31 cellular contexts compared by ENCODE assay signal in genomic region chr10:83357004-83357403, GRCh38.
"Had no signal": no experiment of that assay in that cellular context is flagged by ENCODE, and none has a peak within 500 bp of the region (broad histone marks: within the 10 kb centered on the region; RNA-seq: fewer than 3 reads in every experiment).

No MANE protein-coding gene starts in this region.

- H3K27ac ChIP-seq: adrenal gland, ascending aorta, body of pancreas, brain microvascular endothelial cell, breast epithelium, cardiac muscle cell had no signal

- ATAC-seq: activated naive CD4-positive, alpha-beta T cell treated with anti-CD3 and anti-CD28 coated beads, Interleukin-2, amount 50 U/mL, for 72 hours; activated naive CD8-positive, alpha-beta T cell treated with anti-CD3 and anti-CD28 coated beads, Interleukin-2, amount 50 U/mL, for 24 hours; activated T-cell treated with anti-CD3 and anti-CD28 coated beads, Interleukin-2, amount 50 U/mL, for 4 hours; activated T-cell treated with anti-CD3 and anti-CD28 coated beads, Interleukin-2, amount 50 U/mL, for 72 hours; activated T-helper 17 cell treated with anti-CD3 and anti-CD28 coated beads, Interleukin-2, amount 50 U/mL, for 72 hours; body of pancreas had no signal

- H3K36me3 ChIP-seq: adrenal gland, ascending aorta, brain microvascular endothelial cell, breast epithelium, cardiac muscle cell had no signal

- H3K9me3 ChIP-seq: adrenal gland, body of pancreas had no signal

- H3K4me1 ChIP-seq: adrenal gland, ascending aorta, body of pancreas, breast epithelium had no signal

- H3K4me3 ChIP-seq: adrenal gland, ascending aorta, body of pancreas, breast epithelium, cardiac muscle cell had no signal

- DNase-seq: activated effector memory CD4-positive, alpha-beta T cell treated with anti-CD3 and anti-CD28 coated beads, Interleukin-2, amount 50 U/mL, for 16 hours; activated effector memory CD4-positive, alpha-beta T cell treated with Interleukin-2 at 50 U/mL for 16 hours; activated gamma-delta T cell; activated gamma-delta T cell treated with Interleukin-2 at 50 U/mL for 16 hours; activated naive CD4-positive, alpha-beta T cell; activated naive CD4-positive, alpha-beta T cell treated with anti-CD3 and anti-CD28 coated beads for 36 hours; activated naive CD4-positive, alpha-beta T cell treated with anti-CD3 and anti-CD28 coated beads, Interleukin-2, amount 10 ng/mL, durations not matched to agents 7 days and 5 days; activated naive CD4-positive, alpha-beta T cell treated with anti-CD3 and anti-CD28 coated beads, Interleukin-2, amount 50 U/mL, for 16 hours; activated naive CD4-positive, alpha-beta T cell treated with Interleukin-2 at 50 U/mL for 16 hours; activated naive CD8-positive, alpha-beta T cell treated with anti-CD3 and anti-CD28 coated beads for 36 hours; activated naive CD8-positive, alpha-beta T cell treated with anti-CD3 and anti-CD28 coated beads, Interleukin-2, amount 10 ng/mL, durations not matched to agents 7 days and 5 days; activated naive CD8-positive, alpha-beta T cell treated with anti-CD3 and anti-CD28 coated beads, Interleukin-2, amount 50 U/mL, for 24 hours; activated T-cell treated with anti-CD3 and anti-CD28 coated beads, Interleukin-2, amount 50 U/mL, for 24 hours; activated T-cell treated with anti-CD3 and anti-CD28 coated beads, Interleukin-2, amount 50 U/mL, for 4 hours; activated T-cell treated with anti-CD3 and anti-CD28 coated beads, Interleukin-2, amount 50 U/mL, for 48 hours; activated T-cell treated with anti-CD3 and anti-CD28 coated beads, Interleukin-2, amount 50 U/mL, for 72 hours; adrenal gland; amniotic stem cell; amygdala; anterior cingulate cortex; aorta; body of pancreas; brain microvascular endothelial cell; caudate nucleus; central memory CD4-positive, alpha-beta T cell; cerebellar nuclear complex had no signal
